In genomic region chr20:25216199-25216945, GRCh38 we compare ENCODE assay signal across 31 cellular contexts.
"Had no signal": no experiment of that assay in that cellular context is flagged by ENCODE, and none has a peak within 500 bp of the region (broad histone marks: within the 10 kb centered on the region; RNA-seq: fewer than 3 reads in every experiment).

No MANE protein-coding gene starts in this region.

- H3K4me3 ChIP-seq: adrenal gland, body of pancreas, coronary artery, dorsolateral prefrontal cortex, lung, mucosa of descending colon, sigmoid colon, thoracic aorta, vagina had no signal

- H3K4me3 Mint-ChIP-seq: activated B cell treated with CpG ODN at 0.5 μM for 24 hours; activated CD4-positive, alpha-beta T cell treated with anti-CD3 and anti-CD28 coated beads for 36 hours; activated naive CD4-positive, alpha-beta T cell treated with anti-CD3 and anti-CD28 coated beads for 36 hours; activated naive CD8-positive, alpha-beta T cell treated with anti-CD3 and anti-CD28 coated beads for 36 hours; activated T-cell treated with anti-CD3 and anti-CD28 coated beads, Interleukin-2, amount 50 U/mL, for 72 hours; nephron; stimulated activated naive B cell treated with anti-CD40 and anti-IgM and Interleukin-4, amounts not matched to agents 10 μg/mL and 1 μg/mL and 100 μg/mL, for 72 hours; T-helper 2 cell treated with Interferon-gamma antibody and Interleukin-4, amounts not matched to agents 5 μg/mL and 100 μg/mL, for 36 hours had no signal

- H3K27ac Mint-ChIP-seq: activated B cell treated with CpG ODN at 0.5 μM for 24 hours; activated CD4-positive, alpha-beta T cell treated with anti-CD3 and anti-CD28 coated beads for 36 hours; activated naive CD4-positive, alpha-beta T cell treated with anti-CD3 and anti-CD28 coated beads for 36 hours; activated naive CD8-positive, alpha-beta T cell treated with anti-CD3 and anti-CD28 coated beads for 36 hours; activated T-cell treated with anti-CD3 and anti-CD28 coated beads, Interleukin-2, amount 50 U/mL, for 72 hours; nephron; progenitor cell of endocrine pancreas; stimulated activated naive B cell treated with anti-CD40 and anti-IgM and Interleukin-4, amounts not matched to agents 10 μg/mL and 1 μg/mL and 100 μg/mL, for 72 hours; T-helper 2 cell treated with Interferon-gamma antibody and Interleukin-4, amounts not matched to agents 5 μg/mL and 100 μg/mL, for 36 hours had no signal

- H3K27ac ChIP-seq: body of pancreas, coronary artery, thoracic aorta, vagina had no signal

- H3K9me3 ChIP-seq: adrenal gland, body of pancreas, gastrocnemius medialis, mucosa of descending colon, sigmoid colon, thoracic aorta, vagina had no signal

- DNase-seq: activated B cell treated with CpG ODN at 0.5 μM for 24 hours; activated CD4-positive, alpha-beta T cell treated with anti-CD3 and anti-CD28 coated beads for 36 hours; activated CD4-positive, alpha-beta T cell treated with anti-CD3 and anti-CD28 coated beads, Interleukin-2, amount 50 U/mL, for 4 hours; activated effector memory CD4-positive, alpha-beta T cell treated with Interleukin-2 at 50 U/mL for 16 hours; activated naive CD4-positive, alpha-beta T cell treated with anti-CD3 and anti-CD28 coated beads for 36 hours; activated naive CD8-positive, alpha-beta T cell treated with anti-CD3 and anti-CD28 coated beads for 36 hours; activated T-cell treated with anti-CD3 and anti-CD28 coated beads for 4 hours; activated T-cell treated with anti-CD3 and anti-CD28 coated beads, Interleukin-2, amount 50 U/mL, for 72 hours; adrenal gland; body of pancreas; dorsolateral prefrontal cortex; effector memory CD4-positive, alpha-beta T cell; erythroblast; gastrocnemius medialis; mesendoderm; mucosa of descending colon; sigmoid colon; small intestine; stimulated activated CD4-positive, alpha-beta T cell treated with anti-CD3 and anti-CD28 coated beads, Interleukin-4, amount 100 ng/mL, for 4 hours; stimulated activated CD8-positive, alpha-beta memory T cell treated with anti-CD3 and anti-CD28 coated beads, Interleukin-4, amount 100 ng/mL, for 48 hours; stimulated activated naive B cell treated with anti-CD40 and anti-IgM and Interleukin-4, amounts not matched to agents 10 μg/mL and 1 μg/mL and 100 μg/mL, for 72 hours; T-helper 1 cell; trophoblast cell had no signal

- H3K4me1 ChIP-seq: adrenal gland, sigmoid colon, vagina had no signal

- H3K27me3 Mint-ChIP-seq: activated B cell treated with CpG ODN at 0.5 μM for 24 hours; activated CD4-positive, alpha-beta T cell treated with anti-CD3 and anti-CD28 coated beads for 36 hours; activated naive CD8-positive, alpha-beta T cell treated with anti-CD3 and anti-CD28 coated beads for 36 hours; progenitor cell of endocrine pancreas; stimulated activated naive B cell treated with anti-CD40 and anti-IgM and Interleukin-4, amounts not matched to agents 10 μg/mL and 1 μg/mL and 100 μg/mL, for 72 hours had no signal

- ATAC-seq: activated CD4-positive, alpha-beta T cell treated with anti-CD3 and anti-CD28 coated beads for 36 hours; activated T-cell treated with anti-CD3 and anti-CD28 coated beads, Interleukin-2, amount 50 U/mL, for 72 hours; body of pancreas; left lobe of liver; mucosa of descending colon; stimulated activated naive B cell treated with anti-CD40 and anti-IgM and Interleukin-4, amounts not matched to agents 10 μg/mL and 1 μg/mL and 100 μg/mL, for 72 hours had no signal

- H3K9me3 Mint-ChIP-seq: activated B cell treated with CpG ODN at 0.5 μM for 24 hours; activated naive CD4-positive, alpha-beta T cell treated with anti-CD3 and anti-CD28 coated beads for 36 hours; activated naive CD8-positive, alpha-beta T cell treated with anti-CD3 and anti-CD28 coated beads for 36 hours; activated T-cell treated with anti-CD3 and anti-CD28 coated beads, Interleukin-2, amount 50 U/mL, for 72 hours; nephron; stimulated activated naive B cell treated with anti-CD40 and anti-IgM and Interleukin-4, amounts not matched to agents 10 μg/mL and 1 μg/mL and 100 μg/mL, for 72 hours; T-helper 2 cell treated with Interferon-gamma antibody and Interleukin-4, amounts not matched to agents 5 μg/mL and 100 μg/mL, for 36 hours had no signal

- H3K4me1 Mint-ChIP-seq: activated B cell treated with CpG ODN at 0.5 μM for 24 hours; activated CD4-positive, alpha-beta T cell treated with anti-CD3 and anti-CD28 coated beads for 36 hours; activated naive CD8-positive, alpha-beta T cell treated with anti-CD3 and anti-CD28 coated beads for 36 hours; nephron; stimulated activated naive B cell treated with anti-CD40 and anti-IgM and Interleukin-4, amounts not matched to agents 10 μg/mL and 1 μg/mL and 100 μg/mL, for 72 hours had no signal

- H3K27me3 ChIP-seq: adrenal gland, body of pancreas, dorsolateral prefrontal cortex, gastrocnemius medialis, sigmoid colon, vagina had no signal
